ENCODE assay signal across 19 cellular contexts in genomic region chr15:63133786-63134185, GRCh38. TPM values are rescaled to one million over a fixed set of nuclear protein-coding genes. Genes with fewer than 3 reads are reported as not detected.
DNase-seq lines count a peak whose midpoint lies in the region; ATAC-seq and TF ChIP-seq lines count a peak whose summit lies in the region.
"Had no signal": no experiment of that assay in that cellular context is flagged by ENCODE, and none has a peak within 500 bp of the region (broad histone marks: within the 10 kb centered on the region; RNA-seq: fewer than 3 reads in every experiment).

No MANE protein-coding gene starts in this region.

- WGBS in spleen, 5 donors: 83 to 92% (median 84%) methylated on average over 1 of the region's 1 CpG

- peaks cover 53 to 61% of the 10 kb centered on the region in 2 donors for H3K36me3 Mint-ChIP-seq in CD14-positive monocyte
- H3K36me3 Mint-ChIP-seq in activated CD4-positive, alpha-beta memory T cell treated with anti-CD3 and anti-CD28 coated beads, Interleukin-2, amount 10 ng/mL, durations not matched to agents 7 days and 5 days (ENCODE audit: low read depth): peaks cover 5% of the 10 kb centered on the region
- H3K36me3 Mint-ChIP-seq: natural killer cell treated with Interleukin-12 subunit alpha and Interleukin-12 subunit beta and Interleukin-15 and Interleukin-18, amount 100 ng/mL, for 72 hours had no signal

- H3K36me3 ChIP-seq in spleen: peaks cover 0 to 46% (median 19%) of the 10 kb centered on the region in 6 donors
- H3K36me3 ChIP-seq: right atrium auricular region had no signal

- TF ChIP-seq POLR2A in spleen (IDR thresholded peaks at IDR 0.05): no peak

- POLR2A ChIA-PET in activated CD4-positive, alpha-beta memory T cell treated with anti-CD3 and anti-CD28 coated beads, Interleukin-2, amount 10 ng/mL, durations not matched to agents 7 days and 5 days (lab: Charles Lee): interaction anchor here (0.9 to 1.6 kb wide), 2 partner anchors 18 to 24 kb away, joined by 3 to 5 read pairs; partner anchors contain the start of gene RPS27L

- H3K4me3 Mint-ChIP-seq in CD14-positive monocyte: no peak overlapping the region
- H3K4me3 Mint-ChIP-seq in activated CD4-positive, alpha-beta memory T cell treated with anti-CD3 and anti-CD28 coated beads, Interleukin-2, amount 10 ng/mL, durations not matched to agents 7 days and 5 days: no peak overlapping the region
- H3K4me3 Mint-ChIP-seq: activated naive CD4-positive, alpha-beta T cell treated with anti-CD3 and anti-CD28 coated beads for 36 hours; natural killer cell treated with Interleukin-12 subunit alpha and Interleukin-12 subunit beta and Interleukin-15 and Interleukin-18, amount 100 ng/mL, for 72 hours; WTC11 had no signal

- H3K4me1 ChIP-seq in spleen: peaks cover 0 to 33% (median 6%) of the 10 kb centered on the region in 6 donors

- H3K4me3 ChIP-seq in fibroblast of mammary gland (ENCODE audit: control insufficient read depth, low read depth, low read length) (no peak overlapping the region), spleen (no peak overlapping the region)
- H3K4me3 ChIP-seq: right atrium auricular region had no signal

- no peaks in the 10 kb centered on the region for H3K27me3 Mint-ChIP-seq in CD14-positive monocyte (ENCODE audit: low read depth in 3 of 3)
- no peaks in the 10 kb centered on the region for H3K27me3 Mint-ChIP-seq in activated CD4-positive, alpha-beta memory T cell treated with anti-CD3 and anti-CD28 coated beads, Interleukin-2, amount 10 ng/mL, durations not matched to agents 7 days and 5 days
- H3K27me3 Mint-ChIP-seq: natural killer cell treated with Interleukin-12 subunit alpha and Interleukin-12 subunit beta and Interleukin-15 and Interleukin-18, amount 100 ng/mL, for 72 hours had no signal

- H3K9me3 ChIP-seq in spleen: no peaks in the 10 kb centered on the region
- H3K9me3 ChIP-seq: right atrium auricular region had no signal

- H3K4me1 Mint-ChIP-seq in CD14-positive monocyte: peaks cover 28% of the 10 kb centered on the region
- H3K4me1 Mint-ChIP-seq in activated CD4-positive, alpha-beta memory T cell treated with anti-CD3 and anti-CD28 coated beads, Interleukin-2, amount 10 ng/mL, durations not matched to agents 7 days and 5 days: peaks cover 16% of the 10 kb centered on the region
- H3K4me1 Mint-ChIP-seq: WTC11 had no signal

- DNase-seq in CD14-positive monocyte (ENCODE audit: low spot score) (no peak), amniotic epithelial cell (ENCODE audit: low read depth) (peak; percentile 78), fibroblast of mammary gland (ENCODE audit: low read depth) (peak; percentile 58), spleen (no peak), SIG-M5 (lab: John Stamatoyannopoulos, UW) (no peak)
- DNase-seq in activated T-cell treated with anti-CD3 and anti-CD28 coated beads, Interleukin-2, amount 50 U/mL, for 1 hour: no peak
- DNase-seq in activated CD4-positive, alpha-beta memory T cell treated with anti-CD3 and anti-CD28 coated beads, Interleukin-2, amount 10 ng/mL, durations not matched to agents 7 days and 5 days: no peak
- DNase-seq: activated naive CD4-positive, alpha-beta T cell treated with anti-CD3 and anti-CD28 coated beads for 36 hours; central memory CD4-positive, alpha-beta T cell; DMS153; Kasumi-1; NCI-H1694; NCI-H510A; OCI-M1; stimulated activated CD4-positive, alpha-beta T cell treated with anti-CD3 and anti-CD28 coated beads, Interleukin-4, amount 100 ng/mL, for 4 hours had no signal

- intact Hi-C loops in CD14-positive monocyte (cut with micrococcal nuclease) (no loop called here), spleen (cut with DNase I; ENCODE audit: low total_unique reads) (no loop called here)

- ATAC-seq in HG02678 (IDR thresholded peaks at IDR 0.05; ENCODE audit: unreplicated experiment): no peak
- ATAC-seq: natural killer cell treated with Interleukin-12 subunit alpha and Interleukin-12 subunit beta and Interleukin-15 and Interleukin-18, amount 100 ng/mL, for 72 hours had no signal

- peaks cover 0 to 3% (median 0%) of the 10 kb centered on the region in 7 donors for H3K9me3 Mint-ChIP-seq in CD14-positive monocyte
- no peaks in the 10 kb centered on the region for H3K9me3 Mint-ChIP-seq in activated CD4-positive, alpha-beta memory T cell treated with anti-CD3 and anti-CD28 coated beads, Interleukin-2, amount 10 ng/mL, durations not matched to agents 7 days and 5 days
- H3K9me3 Mint-ChIP-seq: activated naive CD4-positive, alpha-beta T cell treated with anti-CD3 and anti-CD28 coated beads for 36 hours; natural killer cell treated with Interleukin-12 subunit alpha and Interleukin-12 subunit beta and Interleukin-15 and Interleukin-18, amount 100 ng/mL, for 72 hours; WTC11 had no signal

- peak overlapping the region in 6 of 7 donors; percentile 66 to 99 (median 94) for H3K27ac Mint-ChIP-seq in CD14-positive monocyte
- H3K27ac Mint-ChIP-seq in activated CD4-positive, alpha-beta memory T cell treated with anti-CD3 and anti-CD28 coated beads, Interleukin-2, amount 10 ng/mL, durations not matched to agents 7 days and 5 days: no peak overlapping the region
- H3K27ac Mint-ChIP-seq: activated naive CD4-positive, alpha-beta T cell treated with anti-CD3 and anti-CD28 coated beads for 36 hours; natural killer cell treated with Interleukin-12 subunit alpha and Interleukin-12 subunit beta and Interleukin-15 and Interleukin-18, amount 100 ng/mL, for 72 hours had no signal

- CTCF ChIA-PET in activated CD4-positive, alpha-beta memory T cell treated with anti-CD3 and anti-CD28 coated beads, Interleukin-2, amount 10 ng/mL, durations not matched to agents 7 days and 5 days (lab: Charles Lee): interaction anchor here (0.6 to 1.6 kb wide), 2 partner anchors 8 to 248 kb away, joined by 3 to 5 read pairs; partner anchors contain the start of gene CA12

- no peaks in the 10 kb centered on the region for H3K27me3 ChIP-seq in spleen (replicated peaks in 1 of 7)
- H3K27me3 ChIP-seq: right atrium auricular region had no signal

- peak overlapping the region in 6 of 8 donors; percentile 14 to 76 (median 38) for H3K27ac ChIP-seq in spleen
- H3K27ac ChIP-seq: right atrium auricular region had no signal

- TF ChIP-seq CTCF in CD14-positive monocyte (IDR thresholded peaks at IDR 0.05) (no peak), fibroblast of mammary gland (conservative IDR thresholded peaks at IDR 0.05; ENCODE audit: control insufficient read depth, insufficient read depth, low read depth, low read length) (no peak), spleen (IDR thresholded peaks at IDR 0.05 in 8 of 11, conservative IDR thresholded peaks at IDR 0.05 in 3 of 11) (no peak)

RNA-seq across cellular contexts. Expression of gene LACTB, which starts 12.1 kb away (rescaled TPM):
- polyA plus RNA-seq in CD14-positive monocyte (10 to 100 TPM; 40.4 to 59.3 TPM), spleen (10 to 100 TPM; 11.7 to 20.3 (median 14.0) TPM)
- 10 to 100 TPM; 23.3 to 39.6 (median 28.5) TPM for total RNA-seq in spleen
- total RNA-seq in activated CD4-positive, alpha-beta memory T cell treated with anti-CD3 and anti-CD28 coated beads, Interleukin-2, amount 10 ng/mL, durations not matched to agents 7 days and 5 days: 10 to 100 TPM; 12.7 to 14.0 TPM

RNA-seq across cellular contexts. Expression of gene RPS27L, which starts 23.5 kb away (rescaled TPM):
- polyA plus RNA-seq in CD14-positive monocyte: 100 to 1,000 TPM; 178 to 196 TPM
- 10 to 100 TPM; 42.1 to 98.3 (median 64.2) TPM for total RNA-seq in spleen
- 100 to 1,000 TPM; 117 to 139 (median 125) TPM for polyA plus RNA-seq in spleen
- 100 to 1,000 TPM; 171 to 173 TPM for total RNA-seq in activated CD4-positive, alpha-beta memory T cell treated with anti-CD3 and anti-CD28 coated beads, Interleukin-2, amount 10 ng/mL, durations not matched to agents 7 days and 5 days

RNA-seq across cellular contexts. Expression of gene RAB8B, which starts 55.6 kb away (rescaled TPM):
- polyA plus RNA-seq in CD14-positive monocyte: 10 to 100 TPM; 58.9 to 77.3 TPM
- 10 to 100 TPM; 63.4 to 96.4 (median 67.7) TPM for total RNA-seq in spleen
- 10 to 100 TPM; 18.9 to 24.1 (median 22.8) TPM for polyA plus RNA-seq in spleen
- 100 to 1,000 TPM; 133 to 139 TPM for total RNA-seq in activated CD4-positive, alpha-beta memory T cell treated with anti-CD3 and anti-CD28 coated beads, Interleukin-2, amount 10 ng/mL, durations not matched to agents 7 days and 5 days

Comparison
In these comparisons a context has a peak if more than half of its experiments do, and no peak if none do; other contexts are left out.
1. DNase-seq: peak in amniotic epithelial cell (single experiment) and fibroblast of mammary gland (single experiment); none in CD14-positive monocyte (single experiment), spleen (single experiment), SIG-M5 (single experiment), activated T-cell treated with anti-CD3 and anti-CD28 coated beads, Interleukin-2, amount 50 U/mL, for 1 hour (single experiment) and activated CD4-positive, alpha-beta memory T cell treated with anti-CD3 and anti-CD28 coated beads, Interleukin-2, amount 10 ng/mL, durations not matched to agents 7 days and 5 days (single experiment).